Comparison of ENCODE assay signal across 1 cellular context in the genomic region with DNA sequence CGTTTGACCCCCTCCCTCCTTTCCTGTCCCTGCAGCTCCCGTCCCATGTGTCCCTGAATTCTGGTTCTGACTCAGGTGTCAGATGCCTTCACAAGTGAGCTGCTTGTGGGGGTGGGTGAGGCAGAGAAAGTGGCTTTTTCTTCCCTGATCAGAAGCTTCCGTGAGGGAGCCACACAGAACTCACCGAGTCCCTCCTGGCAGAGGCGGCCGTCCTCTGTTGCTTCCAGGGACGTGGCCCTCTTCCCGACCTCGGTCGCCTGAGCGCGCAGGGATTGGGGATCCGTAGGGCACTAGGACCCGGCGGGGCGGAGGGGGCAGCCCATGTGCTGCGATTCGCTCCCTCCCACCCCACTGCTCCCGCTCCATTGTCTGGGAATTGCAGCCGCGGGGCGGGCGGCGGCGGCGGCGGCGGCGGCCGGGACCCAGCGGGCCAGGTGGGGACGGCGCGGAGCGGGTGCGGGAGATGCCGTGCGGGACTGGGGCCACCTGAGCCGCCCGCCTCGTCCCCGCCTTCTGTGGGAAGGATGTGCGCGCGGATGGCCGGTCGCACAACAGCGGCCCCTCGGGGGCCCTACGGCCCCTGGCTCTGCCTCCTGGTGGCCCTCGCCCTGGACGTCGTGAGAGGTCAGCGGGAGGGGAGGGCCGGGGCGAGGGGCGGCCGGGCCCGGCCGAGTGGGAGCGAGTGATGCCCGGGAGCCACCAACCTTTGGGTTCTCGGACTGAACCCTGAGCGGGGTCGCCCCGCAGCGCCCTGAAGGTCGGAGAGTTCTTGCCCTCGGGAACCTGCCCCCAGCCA.
A peak's percentile ranks its signal among the peaks of the same experiment; 100 is the strongest.
TF ChIP-seq lines count a peak whose summit lies in the region.

A gene with protein sequence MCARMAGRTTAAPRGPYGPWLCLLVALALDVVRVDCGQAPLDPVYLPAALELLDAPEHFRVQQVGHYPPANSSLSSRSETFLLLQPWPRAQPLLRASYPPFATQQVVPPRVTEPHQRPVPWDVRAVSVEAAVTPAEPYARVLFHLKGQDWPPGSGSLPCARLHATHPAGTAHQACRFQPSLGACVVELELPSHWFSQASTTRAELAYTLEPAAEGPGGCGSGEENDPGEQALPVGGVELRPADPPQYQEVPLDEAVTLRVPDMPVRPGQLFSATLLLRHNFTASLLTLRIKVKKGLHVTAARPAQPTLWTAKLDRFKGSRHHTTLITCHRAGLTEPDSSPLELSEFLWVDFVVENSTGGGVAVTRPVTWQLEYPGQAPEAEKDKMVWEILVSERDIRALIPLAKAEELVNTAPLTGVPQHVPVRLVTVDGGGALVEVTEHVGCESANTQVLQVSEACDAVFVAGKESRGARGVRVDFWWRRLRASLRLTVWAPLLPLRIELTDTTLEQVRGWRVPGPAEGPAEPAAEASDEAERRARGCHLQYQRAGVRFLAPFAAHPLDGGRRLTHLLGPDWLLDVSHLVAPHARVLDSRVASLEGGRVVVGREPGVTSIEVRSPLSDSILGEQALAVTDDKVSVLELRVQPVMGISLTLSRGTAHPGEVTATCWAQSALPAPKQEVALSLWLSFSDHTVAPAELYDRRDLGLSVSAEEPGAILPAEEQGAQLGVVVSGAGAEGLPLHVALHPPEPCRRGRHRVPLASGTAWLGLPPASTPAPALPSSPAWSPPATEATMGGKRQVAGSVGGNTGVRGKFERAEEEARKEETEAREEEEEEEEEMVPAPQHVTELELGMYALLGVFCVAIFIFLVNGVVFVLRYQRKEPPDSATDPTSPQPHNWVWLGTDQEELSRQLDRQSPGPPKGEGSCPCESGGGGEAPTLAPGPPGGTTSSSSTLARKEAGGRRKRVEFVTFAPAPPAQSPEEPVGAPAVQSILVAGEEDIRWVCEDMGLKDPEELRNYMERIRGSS (plus strand): TSS at position 351 of the 796 bp plus-strand sequence. CDS start 174 bp downstream, at position 525.

TF ChIP-seq in GM12878, 131 proteins besides CTCF, POLR2A, EP300 and RAD21 (continued from another document):
- no peak for TF ChIP-seq SIN3A (IDR thresholded peaks at IDR 0.05; ENCODE audit: low read depth, low read length)
- TF ChIP-seq GATAD2B (conservative IDR thresholded peaks at IDR 0.05; ENCODE audit: low read depth) = no peak; the same call in 1 of the 2 replicates
- TF ChIP-seq HDAC6 (IDR thresholded peaks at IDR 0.05; ENCODE audit: unreplicated experiment) = no peak
- TF ChIP-seq SP1 (IDR thresholded peaks at IDR 0.05; ENCODE audit: low read depth, low read length) = peak; percentile 2
- no peak for TF ChIP-seq NRF1 (conservative IDR thresholded peaks at IDR 0.05; ENCODE audit: low read depth, low read length)
- TF ChIP-seq NFIC (IDR thresholded peaks at IDR 0.05; ENCODE audit: low read depth, low read length) = no peak
- no peak for TF ChIP-seq CREB1 (IDR thresholded peaks at IDR 0.05; ENCODE audit: low read depth)
- no peak for TF ChIP-seq ATF7 (IDR thresholded peaks at IDR 0.05; ENCODE audit: low read depth)
- TF ChIP-seq ZNF622 (IDR thresholded peaks at IDR 0.05) = no peak
- no peak for TF ChIP-seq ASH2L (IDR thresholded peaks at IDR 0.05; ENCODE audit: borderline replicate concordance, low read depth)
- TF ChIP-seq, protein P1, sequence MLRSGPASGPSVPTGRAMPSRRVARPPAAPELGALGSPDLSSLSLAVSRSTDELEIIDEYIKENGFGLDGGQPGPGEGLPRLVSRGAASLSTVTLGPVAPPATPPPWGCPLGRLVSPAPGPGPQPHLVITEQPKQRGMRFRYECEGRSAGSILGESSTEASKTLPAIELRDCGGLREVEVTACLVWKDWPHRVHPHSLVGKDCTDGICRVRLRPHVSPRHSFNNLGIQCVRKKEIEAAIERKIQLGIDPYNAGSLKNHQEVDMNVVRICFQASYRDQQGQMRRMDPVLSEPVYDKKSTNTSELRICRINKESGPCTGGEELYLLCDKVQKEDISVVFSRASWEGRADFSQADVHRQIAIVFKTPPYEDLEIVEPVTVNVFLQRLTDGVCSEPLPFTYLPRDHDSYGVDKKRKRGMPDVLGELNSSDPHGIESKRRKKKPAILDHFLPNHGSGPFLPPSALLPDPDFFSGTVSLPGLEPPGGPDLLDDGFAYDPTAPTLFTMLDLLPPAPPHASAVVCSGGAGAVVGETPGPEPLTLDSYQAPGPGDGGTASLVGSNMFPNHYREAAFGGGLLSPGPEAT (IDR thresholded peaks at IDR 0.05; ENCODE audit: low read depth) = peak; percentile 72
- TF ChIP-seq TARDBP (IDR thresholded peaks at IDR 0.05; ENCODE audit: borderline replicate concordance) = no peak
